Comparison of ENCODE assay signal across 8 cellular contexts in the genomic region with DNA sequence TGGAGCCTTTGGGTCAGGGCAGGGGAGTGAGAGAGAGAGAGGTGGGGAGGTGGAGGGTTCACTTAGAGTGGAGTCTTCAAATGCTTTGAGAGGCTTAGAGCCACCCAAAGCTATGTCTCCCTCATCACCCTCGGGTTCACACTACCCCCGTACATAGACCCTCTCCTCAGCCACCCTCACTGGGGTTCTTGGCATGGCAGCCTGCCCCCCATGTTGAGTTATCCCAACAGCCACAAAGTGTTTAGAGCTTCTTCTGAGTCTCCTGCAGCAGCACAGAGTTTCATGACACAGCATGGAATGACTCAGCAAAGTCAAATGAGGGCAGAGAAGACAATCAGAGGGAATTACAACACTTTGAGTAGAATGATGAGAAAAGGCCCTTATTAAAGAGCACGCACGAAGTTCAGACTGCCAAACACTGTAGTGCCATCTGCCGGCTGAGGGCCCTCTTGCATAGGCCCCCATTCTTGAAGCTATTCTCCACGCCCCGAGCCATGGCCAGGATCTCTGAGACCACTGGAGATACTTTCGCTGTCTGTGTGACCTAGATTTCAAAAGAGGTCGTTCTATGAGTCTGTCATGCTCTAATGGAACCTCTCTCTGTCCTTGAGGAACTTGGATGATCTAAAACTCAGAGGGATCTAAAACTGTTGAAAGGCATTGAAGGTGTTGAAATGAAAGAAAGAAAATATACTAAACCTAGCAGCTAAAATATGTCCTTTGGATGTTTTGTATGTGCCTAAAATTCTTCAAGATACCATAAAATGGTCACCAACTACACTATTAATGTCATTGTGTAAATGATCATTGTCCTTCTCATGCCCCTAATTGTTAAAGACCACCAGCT.
DNase-seq lines count a peak whose midpoint lies in the region; ATAC-seq and TF ChIP-seq lines count a peak whose summit lies in the region.

No MANE protein-coding gene starts in this region.

- H4K20me1 ChIP-seq in PC-9 (ENCODE audit: insufficient read depth), result no peaks in the 10 kb centered on the region

- WGBS in thyroid gland, 2 donors, result 29 to 32% methylated on average over 9 of the region's 9 CpGs

- H3K9me3 ChIP-seq in PC-9 (ENCODE audit: insufficient read depth, low read depth) (0 out of 2 replicates have a peak, but pooled peaks cover 5% of the 10 kb centered on the region), thyroid gland (no peaks in the 10 kb centered on the region)

- H3K9me2 ChIP-seq in PC-9 (ENCODE audit: insufficient read depth), result no peaks in the 10 kb centered on the region

- no peaks in the 10 kb centered on the region for H3K79me2 ChIP-seq in PC-9 (ENCODE audit: low read depth)

- POLR2A ChIA-PET in PC-9 (lab: Charles Lee; ENCODE audit: unreplicated experiment), result interaction anchor here (0.5 to 0.6 kb wide), 2 partner anchors 75 to 893 kb away, joined by 3 to 5 read pairs; no protein-coding TSS in a partner anchor

- CTCF ChIA-PET in PC-9 (lab: Charles Lee), result interaction anchor here (0.6 to 1.0 kb wide), 6 partner anchors 10 to 902 kb away, joined by 3 to 4 read pairs (median 3); no protein-coding TSS in a partner anchor

- H3K36me3 ChIP-seq in PC-9 (ENCODE audit: low read depth) (no peaks in the 10 kb centered on the region), thyroid gland (no peaks in the 10 kb centered on the region)

- TF ChIP-seq POLR2A in thyroid gland (IDR thresholded peaks at IDR 0.05), result no peak

- no peaks in the 10 kb centered on the region for H3F3A ChIP-seq in PC-9 (ENCODE audit: insufficient read depth, low read depth)

- no TSS peak for BruUV-seq in PC-9 (replicated peaks; lab: Mats Ljungman, UMichigan)

- peak overlapping the region; percentile 42; the same call in 1 of the 2 replicates for H3K4me2 ChIP-seq in PC-9

- TF ChIP-seq CTCF in C4-2B (conservative IDR thresholded peaks at IDR 0.05) (peak; percentile 92), PC-9 (conservative IDR thresholded peaks at IDR 0.05) (peak; percentile 81), fibroblast of villous mesenchyme (IDR thresholded peaks at IDR 0.05; ENCODE audit: insufficient read depth, low read depth, low read length) (peak; percentile 95), thyroid gland (IDR thresholded peaks at IDR 0.05) (peak; percentile 43 to 88 (median 78))

- ATAC-seq in GM19463 (IDR thresholded peaks at IDR 0.05; ENCODE audit: unreplicated experiment), result peak; percentile 83

- H3K27ac ChIP-seq in C4-2B (no peak overlapping the region; the same call in 1 of the 2 replicates), PC-9 (peak overlapping the region; percentile 33; the same call in 1 of the 2 replicates), thyroid gland (peak overlapping the region in 1 of 3 donors; percentile 42)

- H2AFZ ChIP-seq in PC-9, result no peak overlapping the region

- H3K4me3 ChIP-seq in PC-9, result no peak overlapping the region
- no peak overlapping the region for H3K4me3 ChIP-seq in fibroblast of villous mesenchyme (ENCODE audit: low read depth, low read length)
- no peak overlapping the region for H3K4me3 ChIP-seq in thyroid gland (replicated peaks in 1 of 3)

- peaks cover 7% of the 10 kb centered on the region for H3K4me1 ChIP-seq in PC-9 (replicated peaks; ENCODE audit: insufficient read depth)
- H3K4me1 ChIP-seq in thyroid gland, result peaks cover 0 to 13% of the 10 kb centered on the region in 2 donors

- peak; percentile 21 for DNase-seq in HuH-7.5 (ENCODE audit: low spot score)
- peak; percentile 68 to 78 for DNase-seq in PC-9
- peak; percentile 5 for DNase-seq in activated T-helper 1 cell treated with Interleukin-2 at 50 U/mL for 16 hours (ENCODE audit: low read depth)
- peak; percentile 96 for DNase-seq in fibroblast of villous mesenchyme (ENCODE audit: low read depth)
- peak in 53 of 56 donors; percentile 8 to 84 (median 58) for DNase-seq in nucleus accumbens (lab: John Stamatoyannopoulos, UW)
- DNase-seq in thyroid gland, result peak; percentile 76 to 79

- intact Hi-C loops in PC-9 (cut with micrococcal nuclease; ENCODE audit: unreplicated experiment) (loop anchor here (1.0 to 10.0 kb wide), 7 partner anchors 95 to 902 kb away; partner anchors contain the start of gene PELI2), thyroid gland (cut with DNase I) (loop anchor here (10.0 kb wide), 1 partner anchor 635 kb away; no protein-coding TSS in a partner anchor)

- H3K27me3 ChIP-seq in PC-9 (ENCODE audit: insufficient read depth, low read depth) (no peaks in the 10 kb centered on the region), thyroid gland (no peaks in the 10 kb centered on the region)

Comparison
In these comparisons a context has a peak if more than half of its experiments do, and no peak if none do; other contexts are left out.
1. DNase-seq: peak in every context shown above with its lines; median percentile 96 in fibroblast of villous mesenchyme; 78 in thyroid gland; 73 in PC-9; 58 in nucleus accumbens; 21 in HuH-7.5; 5 in activated T-helper 1 cell treated with Interleukin-2 at 50 U/mL for 16 hours.